ENCODE assay signal across 8 cellular contexts in the genomic region with DNA sequence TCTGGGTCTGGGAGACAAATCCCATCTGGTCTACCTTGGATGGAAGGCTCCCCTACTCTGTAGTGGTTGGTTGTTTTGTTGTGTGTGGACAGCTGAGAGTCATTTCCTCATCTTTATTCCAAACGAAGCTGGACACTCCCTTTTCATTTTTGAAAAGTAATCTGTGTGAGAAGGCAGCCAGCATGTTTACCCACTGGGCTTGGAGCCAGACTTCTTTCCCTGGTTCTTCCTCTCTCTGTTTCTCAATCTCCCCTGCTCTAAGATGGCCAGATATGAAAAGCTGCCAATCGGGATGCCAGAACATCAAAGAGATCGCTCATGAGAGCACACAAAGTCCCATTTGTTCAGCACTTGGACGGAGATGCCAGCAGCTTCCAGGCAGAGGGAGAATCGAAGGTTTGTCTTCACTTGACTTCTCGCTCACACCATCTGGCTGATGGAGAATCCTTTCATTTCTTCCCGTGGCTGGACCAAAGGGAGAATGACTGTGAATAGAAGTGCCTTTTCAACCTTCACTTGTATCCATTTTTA.
DNase-seq lines count a peak whose midpoint lies in the region; ATAC-seq, FAIRE-seq and TF ChIP-seq lines count a peak whose summit lies in the region.

No MANE protein-coding gene starts in this region.

- H3K79me2 ChIP-seq in Karpas-422 (ENCODE audit: low read length) = no peaks in the 10 kb centered on the region

- H3K27me3 ChIP-seq in pancreas (no peaks in the 10 kb centered on the region), Karpas-422 (ENCODE audit: low read length) (no peaks in the 10 kb centered on the region)

- no peaks in the 10 kb centered on the region for H4K20me1 ChIP-seq in Karpas-422 (ENCODE audit: insufficient read depth, low read depth, low read length)

- H2AFZ ChIP-seq in Karpas-422 (ENCODE audit: low read length) = no peak overlapping the region

- FAIRE-seq in RCC 7860 (lab: Jason Lieb, UNC) (no peak), pancreas (lab: Jason Lieb, UNC) (no peak)

- 8 to 10% methylated on average over 7 of the region's 7 CpGs for WGBS in pancreas, 2 donors

- H3K9me2 ChIP-seq in Karpas-422 (replicated peaks; ENCODE audit: insufficient read depth, low read length) = no peaks in the 10 kb centered on the region

- ATAC-seq in pancreas = peak; percentile 75 to 91 (median 89)

- H3K9ac ChIP-seq in Karpas-422 (ENCODE audit: low read length) = no peak overlapping the region

- H3K4me3 ChIP-seq in pancreas (peak overlapping the region in 1 of 4 donors; percentile 11), Karpas-422 (ENCODE audit: low read length) (no peak overlapping the region)

- H3K36me3 ChIP-seq in pancreas (no peaks in the 10 kb centered on the region), Karpas-422 (ENCODE audit: insufficient read depth, low read length) (no peaks in the 10 kb centered on the region)

- H3K4me1 ChIP-seq in pancreas (peaks cover 0 to 6% (median 4%) of the 10 kb centered on the region in 3 donors), Karpas-422 (ENCODE audit: low read length) (no peaks in the 10 kb centered on the region)

- no peak for TF ChIP-seq CTCF in pancreas (IDR thresholded peaks at IDR 0.05)

- intact Hi-C loops in pancreas (cut with DNase I) = loop anchor here in 1 of 3 donors (10.0 kb wide), 1 partner anchor 315 kb away; no protein-coding TSS in a partner anchor

- peak overlapping the region in 2 of 4 donors; percentile 40 to 56 for H3K27ac ChIP-seq in pancreas
- no peak overlapping the region for H3K27ac ChIP-seq in Karpas-422 (ENCODE audit: low read length)

- no peak overlapping the region for H3K4me2 ChIP-seq in Karpas-422 (ENCODE audit: low read depth, low read length, poor library complexity, severe bottlenecking)

- DNase-seq in GM04504 (ENCODE audit: low read depth) = peak; percentile 73
- DNase-seq in RCC 7860 (ENCODE audit: low spot score) = peak; percentile 36
- DNase-seq in fibroblast of gingiva (ENCODE audit: low read depth) = peak; percentile 99
- peak in 4 of 6 donors; percentile 27 to 74 (median 60) for DNase-seq in pancreas
- DNase-seq in NCI-H1436 (lab: John Stamatoyannopoulos, UW) = no peak
- DNase-seq in cerebellar nuclear complex (lab: John Stamatoyannopoulos, UW) = no peak
- DNase-seq in germinal center (ENCODE audit: low spot score) = no peak
- no peak for DNase-seq in Karpas-422

- no peaks in the 10 kb centered on the region for H3K9me3 ChIP-seq in pancreas
- H3K9me3 ChIP-seq in Karpas-422 (ENCODE audit: low read length) = no peaks in the 10 kb centered on the region

Comparison
In these comparisons a context has a peak if more than half of its experiments do, and no peak if none do; other contexts are left out.
1. DNase-seq: peak in GM04504 (single experiment), RCC 7860 (single experiment), fibroblast of gingiva (single experiment) and pancreas (4 of 6); none in NCI-H1436 (single experiment), cerebellar nuclear complex (0 of 2), germinal center (single experiment) and Karpas-422 (single experiment).